ENCODE assay signal across 7 cellular contexts in genomic region chr1:194843077-194843476, GRCh38.
"Had no signal": no experiment of that assay in that cellular context is flagged by ENCODE, and none has a peak within 500 bp of the region (broad histone marks: within the 10 kb centered on the region; RNA-seq: fewer than 3 reads in every experiment).

No MANE protein-coding gene starts in this region.

- FAIRE-seq: H1, H54 had no signal

- H3K4me2 ChIP-seq: GM23338 had no signal

- H3K27ac ChIP-seq: HL-60 had no signal

- DNase-seq: H9, HCEC 1CT, KG1 had no signal

- H3K4me3 ChIP-seq: GM23338 had no signal

- ATAC-seq: GM23338 had no signal

- H2AFZ ChIP-seq: GM23338 had no signal
